8 cellular contexts compared by ENCODE assay signal in the genomic region with DNA sequence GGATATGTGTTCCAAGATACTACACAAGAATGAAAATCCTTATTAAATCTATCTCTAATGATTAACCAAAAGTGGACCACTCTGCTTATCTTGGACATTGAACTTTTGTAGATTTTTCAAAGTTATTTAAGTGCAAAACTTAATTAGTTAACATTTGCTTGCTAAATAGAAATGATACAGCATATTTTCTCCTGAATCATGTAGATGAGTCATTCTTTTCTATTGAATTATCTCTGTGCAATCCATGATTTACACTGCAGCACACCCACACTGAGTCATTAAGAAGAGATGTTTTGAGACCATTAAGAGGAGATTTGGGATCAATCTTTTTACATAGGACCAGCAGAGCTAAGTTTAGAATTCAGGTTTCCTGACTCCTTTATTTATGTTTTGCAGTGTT. TPM values are rescaled to one million over a fixed set of nuclear protein-coding genes. Genes with fewer than 3 reads are reported as not detected.
A peak's percentile ranks its signal among the peaks of the same experiment; 100 is the strongest.
DNase-seq lines count a peak whose midpoint lies in the region; ATAC-seq and TF ChIP-seq lines count a peak whose summit lies in the region.

No MANE protein-coding gene starts in this region.

- H2AFZ ChIP-seq in osteoblast (ENCODE audit: low read length) (no peak overlapping the region), H9 (ENCODE audit: low read length) (no peak overlapping the region)

- H3K23ac ChIP-seq in H9 (ENCODE audit: insufficient read length, low read depth, low read length): no peak overlapping the region

- no peak overlapping the region for H2BK12ac ChIP-seq in H9 (ENCODE audit: insufficient read length, low read depth, low read length)

- H3K27me3 Mint-ChIP-seq in H9 (ENCODE audit: low read depth): no peaks in the 10 kb centered on the region
- H3K27me3 Mint-ChIP-seq in nephron progenitor cell (ENCODE audit: low read depth, poor library complexity): no peaks in the 10 kb centered on the region

- H2BK5ac ChIP-seq in H9 (ENCODE audit: insufficient read length, low read length): no peak overlapping the region

- no peak overlapping the region for H3K4ac ChIP-seq in H9 (ENCODE audit: low read depth, low read length)

- H4K91ac ChIP-seq in H9 (ENCODE audit: insufficient read length, low read depth, low read length): no peak overlapping the region

- H3K9me3 ChIP-seq in osteoblast (ENCODE audit: low read depth, low read length) (no peaks in the 10 kb centered on the region), right cardiac atrium (ENCODE audit: control insufficient read depth, low read length) (no peaks in the 10 kb centered on the region), H9 (ENCODE audit: control insufficient read depth, low read depth, low read length) (no peaks in the 10 kb centered on the region)

- no peak overlapping the region for H3K4me3 Mint-ChIP-seq in H9
- H3K4me3 Mint-ChIP-seq in nephron progenitor cell: no peak overlapping the region

- no peak overlapping the region for H4K8ac ChIP-seq in H9 (replicated peaks; ENCODE audit: insufficient read length, low read depth, low read length)

- H3K4me1 ChIP-seq in osteoblast (ENCODE audit: insufficient read depth, low read length) (peaks cover 29% of the 10 kb centered on the region), right cardiac atrium (ENCODE audit: control insufficient read depth, insufficient read depth, low read length) (no peaks in the 10 kb centered on the region), H9 (ENCODE audit: insufficient read depth, low read length) (0 out of 2 replicates have a peak, but pooled peaks cover 3% of the 10 kb centered on the region)

- no peak overlapping the region for H2BK20ac ChIP-seq in H9 (ENCODE audit: low read depth, low read length, poor library complexity, severe bottlenecking)

- intact Hi-C loops in right cardiac atrium (cut with DNase I): no loop called here

- H3K4me1 Mint-ChIP-seq in H9: peaks cover 12 to 14% of the 10 kb centered on the region in 2 experiments
- H3K4me1 Mint-ChIP-seq in nephron progenitor cell: peaks cover 14% of the 10 kb centered on the region

- H3K27ac ChIP-seq in epithelial cell of prostate (peak overlapping the region; percentile 82), osteoblast (ENCODE audit: low read depth, low read length) (peak overlapping the region; percentile 89), right cardiac atrium (ENCODE audit: low read length) (no peak overlapping the region), H9 (ENCODE audit: insufficient read length, low read depth, low read length) (no peak overlapping the region)

- H3K27me3 ChIP-seq in osteoblast (ENCODE audit: insufficient read depth, low read length) (no peaks in the 10 kb centered on the region), right cardiac atrium (ENCODE audit: control insufficient read depth, insufficient read depth) (no peaks in the 10 kb centered on the region), H9 (ENCODE audit: insufficient read depth, low read length) (no peaks in the 10 kb centered on the region)

- H2AK5ac ChIP-seq in H9 (ENCODE audit: insufficient read length, low read length): no peak overlapping the region

- H3K36me3 ChIP-seq in osteoblast (ENCODE audit: insufficient read depth, low read length): no peaks in the 10 kb centered on the region

- no peak overlapping the region for H2BK15ac ChIP-seq in H9 (ENCODE audit: low read depth, low read length)

- no peak overlapping the region for H3K14ac ChIP-seq in H9 (ENCODE audit: insufficient read depth, low read length)

- H3K4me2 ChIP-seq in osteoblast (ENCODE audit: insufficient read depth, low read length) (peak overlapping the region; percentile 52), H9 (ENCODE audit: insufficient read depth, insufficient read length, low read length) (no peak overlapping the region)

- no peak overlapping the region for H2BK120ac ChIP-seq in H9 (ENCODE audit: low read depth, low read length, poor library complexity, severe bottlenecking)

- no peak overlapping the region for H3K9ac ChIP-seq in H9 (ENCODE audit: extremely low read depth, insufficient read length, low read length)

- H3K23me2 ChIP-seq in H9 (ENCODE audit: insufficient read length, low read depth, low read length, poor library complexity, severe bottlenecking): no peaks in the 10 kb centered on the region

- H3T11ph ChIP-seq in H9 (ENCODE audit: low read length): no peak overlapping the region

- H3K79me2 ChIP-seq in osteoblast (ENCODE audit: insufficient read depth, low read length): no peaks in the 10 kb centered on the region
- H3K79me2 ChIP-seq in H9 (ENCODE audit: insufficient read depth, low read length): no peaks in the 10 kb centered on the region

- no peak overlapping the region for H3K18ac ChIP-seq in H9 (ENCODE audit: insufficient read length, low read depth, low read length)

- H3K27ac Mint-ChIP-seq in H9 (no peak overlapping the region), nephron progenitor cell (no peak overlapping the region)

- H3K9me3 Mint-ChIP-seq in H9 (no peaks in the 10 kb centered on the region; a peak in 1 of 5 replicates), nephron progenitor cell (peaks cover 14% of the 10 kb centered on the region)

- H3K4me3 ChIP-seq in osteoblast (ENCODE audit: insufficient read depth, low read length) (no peak overlapping the region), right cardiac atrium (ENCODE audit: low read length) (no peak overlapping the region)

- no peaks in the 10 kb centered on the region for H3K79me1 ChIP-seq in H9 (ENCODE audit: insufficient read depth, low read depth, low read length, poor library complexity, severe bottlenecking)

- no peak for TF ChIP-seq CTCF in osteoblast (IDR thresholded peaks at IDR 0.05; ENCODE audit: extremely low read depth, low read depth, low read length)
- no peak for TF ChIP-seq CTCF in H9 (conservative IDR thresholded peaks at IDR 0.05)
- TF ChIP-seq CTCF in nephron progenitor cell (IDR thresholded peaks at IDR 0.05): no peak

- H3K36me3 Mint-ChIP-seq in H9 (ENCODE audit: insufficient read depth in 1 of 3, low read depth in 3 of 3) (no peaks in the 10 kb centered on the region), nephron progenitor cell (ENCODE audit: low read depth) (no peaks in the 10 kb centered on the region)

- DNase-seq in COLO829 (ENCODE audit: low spot score) (peak; percentile 63), OCI-M1 (lab: John Stamatoyannopoulos, UW) (peak; percentile 74), epithelial cell of prostate (ENCODE audit: low read depth, low spot score) (peak; percentile 39), osteoblast (ENCODE audit: insufficient read length, low spot score, missing footprints) (peak; percentile 87), right cardiac atrium (no peak), H9 (no peak), nephron progenitor cell (no peak)

- H4K20me1 ChIP-seq in osteoblast (ENCODE audit: insufficient read depth, low read length) (no peaks in the 10 kb centered on the region), H9 (ENCODE audit: control insufficient read depth, insufficient read depth, insufficient read length) (no peaks in the 10 kb centered on the region)

- no peak for ATAC-seq in GM18502 (IDR thresholded peaks at IDR 0.05; ENCODE audit: poor library complexity, unreplicated experiment)
- ATAC-seq in right cardiac atrium: no peak

- no peak overlapping the region for H3K56ac ChIP-seq in H9 (ENCODE audit: insufficient read length, low read depth, low read length)

- no peak overlapping the region for H4K5ac ChIP-seq in H9 (ENCODE audit: insufficient read length, low read depth, low read length)

RNA-seq across cellular contexts. Expression of gene ABCC2, which starts 6.6 kb away (rescaled TPM):
- total RNA-seq in osteoblast: 1.5 and 1.8 TPM in 2 replicates
- total RNA-seq in right cardiac atrium: under 1 TPM; 0.17 to 0.89 (median 0.38) TPM
- polyA plus RNA-seq in right cardiac atrium: 0.29 TPM
- total RNA-seq in H9 (2021): 0.46 and 0.68 TPM in 2 replicates

RNA-seq across cellular contexts. Expression of gene CUTC, which starts 43.8 kb away (rescaled TPM):
- total RNA-seq in osteoblast: 11.8 and 13.8 TPM in 2 replicates
- 10 to 100 TPM; 22.6 to 29.6 (median 26.7) TPM for total RNA-seq in right cardiac atrium
- 32.3 TPM for polyA plus RNA-seq in right cardiac atrium
- total RNA-seq in H9 (2021): 21.6 and 23.4 TPM in 2 replicates

RNA-seq across cellular contexts. Expression of gene COX15, which starts 43.9 kb away (rescaled TPM):
- total RNA-seq in osteoblast (34.5 and 36.9 TPM in 2 replicates), right cardiac atrium (10 to 100 TPM; 23.6 to 26.4 (median 25.9) TPM), H9 (2021) (34.2 and 37.1 TPM in 2 replicates)
- 16.5 TPM for polyA plus RNA-seq in right cardiac atrium

Comparison
In these comparisons a context has a peak if more than half of its experiments do, and no peak if none do; other contexts are left out.
1. DNase-seq: peak in COLO829 (single experiment), OCI-M1 (single experiment), epithelial cell of prostate (single experiment) and osteoblast (single experiment); none in right cardiac atrium (0 of 3), H9 (single experiment) and nephron progenitor cell (single experiment).
2. H3K27ac ChIP-seq: peak in epithelial cell of prostate (single experiment) and osteoblast (single experiment); none in right cardiac atrium (single experiment) and H9 (single experiment).